In the genomic region with DNA sequence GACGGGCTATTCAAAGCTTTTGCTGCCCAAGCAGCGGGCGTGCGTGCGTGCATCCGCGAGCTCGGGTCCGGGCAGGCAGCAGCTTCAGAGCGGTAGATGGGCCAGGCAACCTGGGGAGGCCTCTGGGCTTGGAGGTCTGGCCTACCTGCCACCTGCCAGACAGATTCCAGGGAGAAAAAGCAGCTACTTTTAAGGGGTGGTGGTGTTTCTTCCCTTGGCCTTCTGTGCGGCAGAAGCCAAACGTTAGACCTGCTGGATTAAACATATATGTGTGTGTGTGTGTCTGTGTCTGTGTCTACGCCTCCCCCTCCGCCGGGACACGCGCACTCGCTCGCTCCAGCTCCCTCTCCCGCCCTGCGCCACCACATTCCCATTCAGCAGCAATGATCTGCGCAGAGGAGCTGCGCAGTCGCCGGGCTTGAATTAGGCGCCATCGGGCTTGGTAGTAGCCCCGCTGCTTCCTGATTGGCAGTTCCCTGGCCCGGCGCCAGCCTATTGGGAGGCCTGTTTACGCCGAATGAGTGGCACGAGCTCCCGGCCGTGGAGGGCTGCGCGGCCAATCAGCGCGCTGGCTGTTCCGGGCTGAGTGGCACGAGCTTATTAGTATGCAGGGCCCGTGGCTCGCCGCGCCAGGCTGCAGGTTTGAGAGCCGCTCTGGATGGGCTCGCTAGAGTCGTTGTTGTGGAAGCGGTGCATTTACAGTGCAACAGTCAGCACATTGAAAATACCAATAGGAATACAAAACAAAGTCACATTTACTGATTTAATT, we compare ENCODE assay signal across 8 cellular contexts. TPM values are rescaled to one million over a fixed set of nuclear protein-coding genes. Genes with fewer than 3 reads are reported as not detected.
A peak's percentile ranks its signal among the peaks of the same experiment; 100 is the strongest.
DNase-seq lines count a peak whose midpoint lies in the region; ATAC-seq, FAIRE-seq and TF ChIP-seq lines count a peak whose summit lies in the region.

A gene (plus strand): TSS at position 627 of the 769 bp plus-strand sequence. CDS start 4,283 bp downstream, outside the sequence.

- H3K9ac ChIP-seq in colonic mucosa (ENCODE audit: low read depth in 2 of 2, low read length in 2 of 2) (peak within 1 kb of the TSS; percentile 86 to 93), kidney (ENCODE audit: low read length in 2 of 2) (peak within 1 kb of the TSS; percentile 77 to 87)

- peak within 1 kb of the TSS; percentile 73 for H3K27ac Mint-ChIP-seq in activated CD4-positive, alpha-beta T cell treated with anti-CD3 and anti-CD28 coated beads, Interleukin-2, amount 10 ng/mL, durations not matched to agents 7 days and 5 days

- H3K4me1 ChIP-seq in colonic mucosa (peaks cover 16% of the 10 kb centered on the region), kidney (ENCODE audit: control insufficient read depth in 1 of 2, insufficient read depth in 1 of 2, low read depth in 1 of 2, low read length in 2 of 2) (peaks cover 18 to 25% of the 10 kb centered on the region in 2 donors)

- POLR2A ChIA-PET in HEK293T (lab: Yijun Ruan, JAX), result interaction anchor here (0.6 to 1.8 kb wide), 23 partner anchors 10 to 271 kb away, joined by 3 to 18 read pairs (median 4); a partner anchor contains a TSS
- POLR2A ChIA-PET in activated CD4-positive, alpha-beta T cell treated with anti-CD3 and anti-CD28 coated beads, Interleukin-2, amount 10 ng/mL, durations not matched to agents 7 days and 5 days (lab: Charles Lee), result no interaction called here

- no peaks in the 10 kb centered on the region for H3K36me3 ChIP-seq in colonic mucosa
- no peaks in the 10 kb centered on the region for H3K36me3 ChIP-seq in kidney (ENCODE audit: control insufficient read depth in 1 of 2, insufficient read depth in 2 of 2, low read length in 2 of 2)

- H3K4me1 Mint-ChIP-seq in activated CD4-positive, alpha-beta T cell treated with anti-CD3 and anti-CD28 coated beads, Interleukin-2, amount 10 ng/mL, durations not matched to agents 7 days and 5 days, result peaks cover 19% of the 10 kb centered on the region

- no peak for TF ChIP-seq POLR2A in GM18505 (IDR thresholded peaks at IDR 0.05; ENCODE audit: borderline replicate concordance, extremely low read depth, insufficient read depth, insufficient read length)

- H3K36me3 Mint-ChIP-seq in activated CD4-positive, alpha-beta T cell treated with anti-CD3 and anti-CD28 coated beads, Interleukin-2, amount 10 ng/mL, durations not matched to agents 7 days and 5 days (ENCODE audit: low read depth), result peaks cover 2% of the 10 kb centered on the region

- no peak for ATAC-seq in GM18505 (IDR thresholded peaks at IDR 0.05; ENCODE audit: unreplicated experiment)

- DNase-seq in Ammon's horn (ENCODE audit: low spot score) (peak; percentile 99), HEK293T (ENCODE audit: extremely low spot score) (peak; percentile 92), NCI-H524 (lab: John Stamatoyannopoulos, UW) (peak; percentile 100), colonic mucosa (peak; percentile 100), kidney (peak; percentile 100)
- peak; percentile 63 for DNase-seq in activated CD4-positive, alpha-beta T cell treated with anti-CD3 and anti-CD28 coated beads, Interleukin-2, amount 10 ng/mL, durations not matched to agents 7 days and 5 days
- DNase-seq in stimulated activated CD4-positive, alpha-beta T cell treated with anti-CD3 and anti-CD28 coated beads, Interleukin-12 subunit alpha, Interleukin-12 subunit beta, amount 100 ng/mL, for 4 hours, result peak; percentile 91

- peaks cover 60% of the 10 kb centered on the region for H3K27me3 Mint-ChIP-seq in activated CD4-positive, alpha-beta T cell treated with anti-CD3 and anti-CD28 coated beads, Interleukin-2, amount 10 ng/mL, durations not matched to agents 7 days and 5 days

- no peaks in the 10 kb centered on the region for H3K9me3 ChIP-seq in colonic mucosa
- H3K9me3 ChIP-seq in kidney (ENCODE audit: control insufficient read depth in 1 of 2, low read length in 2 of 2), result no peaks in the 10 kb centered on the region

- no peaks in the 10 kb centered on the region for H3K27me3 ChIP-seq in colonic mucosa

- intact Hi-C loops in colonic mucosa (cut with DNase I) (no loop called here), kidney (cut with DNase I) (no loop called here)

- H3K4me3 ChIP-seq in colonic mucosa (peak within 1 kb of the TSS; percentile 47), kidney (ENCODE audit: low read length in 2 of 2) (peak within 1 kb of the TSS; percentile 69 to 83)

- TF ChIP-seq CTCF in colonic mucosa (IDR thresholded peaks at IDR 0.05) (no peak), kidney (IDR thresholded peaks at IDR 0.05; ENCODE audit: borderline replicate concordance, extremely low read depth, insufficient read depth) (no peak)

- H3K27ac ChIP-seq in colonic mucosa (peak within 1 kb of the TSS; percentile 76), kidney (ENCODE audit: low read depth in 2 of 2, low read length in 2 of 2) (peak within 1 kb of the TSS; percentile 88 to 93)

- H3K9me3 Mint-ChIP-seq in activated CD4-positive, alpha-beta T cell treated with anti-CD3 and anti-CD28 coated beads, Interleukin-2, amount 10 ng/mL, durations not matched to agents 7 days and 5 days, result no peaks in the 10 kb centered on the region

- H3K4me3 Mint-ChIP-seq in activated CD4-positive, alpha-beta T cell treated with anti-CD3 and anti-CD28 coated beads, Interleukin-2, amount 10 ng/mL, durations not matched to agents 7 days and 5 days, result peak within 1 kb of the TSS; percentile 30

- peak; percentile 85 for FAIRE-seq in kidney (lab: Jason Lieb, UNC)

- CTCF ChIA-PET in HEK293T (lab: Yijun Ruan, JAX), result interaction anchor here (0.9 to 1.5 kb wide), 6 partner anchors 9 to 103 kb away, joined by 3 to 7 read pairs (median 4); no protein-coding TSS in a partner anchor
- CTCF ChIA-PET in activated CD4-positive, alpha-beta T cell treated with anti-CD3 and anti-CD28 coated beads, Interleukin-2, amount 10 ng/mL, durations not matched to agents 7 days and 5 days (lab: Charles Lee), result interaction anchor here (0.8 to 1.5 kb wide), 3 partner anchors 10 to 189 kb away, joined by 3 to 8 read pairs (median 3); no protein-coding TSS in a partner anchor

TF ChIP-seq in HEK293T, 16 proteins besides CTCF, POLR2A, EP300 and RAD21:
- TF ChIP-seq, protein P1, sequence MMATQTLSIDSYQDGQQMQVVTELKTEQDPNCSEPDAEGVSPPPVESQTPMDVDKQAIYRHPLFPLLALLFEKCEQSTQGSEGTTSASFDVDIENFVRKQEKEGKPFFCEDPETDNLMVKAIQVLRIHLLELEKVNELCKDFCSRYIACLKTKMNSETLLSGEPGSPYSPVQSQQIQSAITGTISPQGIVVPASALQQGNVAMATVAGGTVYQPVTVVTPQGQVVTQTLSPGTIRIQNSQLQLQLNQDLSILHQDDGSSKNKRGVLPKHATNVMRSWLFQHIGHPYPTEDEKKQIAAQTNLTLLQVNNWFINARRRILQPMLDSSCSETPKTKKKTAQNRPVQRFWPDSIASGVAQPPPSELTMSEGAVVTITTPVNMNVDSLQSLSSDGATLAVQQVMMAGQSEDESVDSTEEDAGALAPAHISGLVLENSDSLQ (IDR thresholded peaks at IDR 0.05), result peak; percentile 99
- TF ChIP-seq L3MBTL2 (conservative IDR thresholded peaks at IDR 0.05) (peak; percentile 72), BHLHE40 (IDR thresholded peaks at IDR 0.05; ENCODE audit: borderline replicate concordance) (no peak)

RNA-seq across cellular contexts. Expression of the gene that starts here (rescaled TPM):
- total RNA-seq in activated CD4-positive, alpha-beta T cell treated with anti-CD3 and anti-CD28 coated beads, Interleukin-2, amount 10 ng/mL, durations not matched to agents 7 days and 5 days, result not detected
- total RNA-seq in colonic mucosa (10 to 100 TPM; 12.5 to 26.3 TPM), kidney (20.5 TPM)
- 2.6 TPM for polyA plus RNA-seq in kidney (ENCODE audit: insufficient read depth, low read depth, low replicate concordance)

Comparison
In these comparisons a context has a peak if more than half of its experiments do, and no peak if none do; other contexts are left out.
1. RNA of the gene that starts here (total RNA-seq): 12.5 to 26.3 TPM in colonic mucosa and 20.5 TPM in kidney (single experiment); not detected in activated CD4-positive, alpha-beta T cell treated with anti-CD3 and anti-CD28 coated beads, Interleukin-2, amount 10 ng/mL, durations not matched to agents 7 days and 5 days; every median in the first group is over 10 times any median in the second.
2. Peak in DNase-seq in activated CD4-positive, alpha-beta T cell treated with anti-CD3 and anti-CD28 coated beads, Interleukin-2, amount 10 ng/mL, durations not matched to agents 7 days and 5 days; RNA of the gene not detected or under 1 TPM.
3. Peak in every context shown above with its lines, with median percentiles within 50 percentile points of each other: DNase-seq.